ENCODE assay signal across 24 cellular contexts in genomic region chr2:199336546-199336945, GRCh38.
"Had no signal": no experiment of that assay in that cellular context is flagged by ENCODE, and none has a peak within 500 bp of the region (broad histone marks: within the 10 kb centered on the region; RNA-seq: fewer than 3 reads in every experiment).

No MANE protein-coding gene starts in this region.

- H3K27ac ChIP-seq: ascending aorta, esophagus squamous epithelium, lower lobe of right lung, neutrophil, parathyroid adenoma, sigmoid colon, thoracic aorta, upper lobe of right lung had no signal

- ATAC-seq: left colon; lower lobe of right lung; natural killer cell; stimulated activated naive B cell treated with anti-CD40 and anti-IgM and Interleukin-4, amounts not matched to agents 10 μg/mL and 1 μg/mL and 100 μg/mL, for 72 hours; T-cell; upper lobe of right lung had no signal

- H3K79me2 ChIP-seq: parathyroid adenoma had no signal

- H3K9ac ChIP-seq: parathyroid adenoma had no signal

- H3K9me3 ChIP-seq: ascending aorta, esophagus squamous epithelium, lower lobe of right lung, neutrophil, sigmoid colon, thoracic aorta, upper lobe of right lung had no signal

- H3K36me3 Mint-ChIP-seq: activated CD4-positive, alpha-beta memory T cell treated with anti-CD3 and anti-CD28 coated beads for 36 hours; stimulated activated naive B cell treated with anti-CD40 and anti-IgM and Interleukin-4, amounts not matched to agents 10 μg/mL and 1 μg/mL and 100 μg/mL, for 72 hours; T-cell had no signal

- H3K4me3 Mint-ChIP-seq: activated B cell treated with CpG ODN at 0.5 μM for 24 hours; activated CD4-positive, alpha-beta memory T cell treated with anti-CD3 and anti-CD28 coated beads for 36 hours; dendritic cell treated with granulocyte-macrophage colony-stimulating factor and Interleukin-4, amounts not matched to agents 40 ng/mL and 50 ng/mL, for 4 days; natural killer cell; stimulated activated naive B cell treated with anti-CD40 and anti-IgM and Interleukin-4, amounts not matched to agents 10 μg/mL and 1 μg/mL and 100 μg/mL, for 72 hours; T-cell had no signal

- H3K4me3 ChIP-seq: ascending aorta, esophagus squamous epithelium, lower lobe of right lung, sigmoid colon, thoracic aorta, upper lobe of right lung had no signal

- H3K4me1 Mint-ChIP-seq: activated B cell treated with CpG ODN at 0.5 μM for 24 hours; natural killer cell; stimulated activated naive B cell treated with anti-CD40 and anti-IgM and Interleukin-4, amounts not matched to agents 10 μg/mL and 1 μg/mL and 100 μg/mL, for 72 hours; T-cell had no signal

- H3K27me3 Mint-ChIP-seq: activated B cell treated with CpG ODN at 0.5 μM for 24 hours; activated CD4-positive, alpha-beta memory T cell treated with anti-CD3 and anti-CD28 coated beads for 36 hours; dendritic cell treated with granulocyte-macrophage colony-stimulating factor and Interleukin-4, amounts not matched to agents 40 ng/mL and 50 ng/mL, for 4 days; stimulated activated naive B cell treated with anti-CD40 and anti-IgM and Interleukin-4, amounts not matched to agents 10 μg/mL and 1 μg/mL and 100 μg/mL, for 72 hours had no signal

- DNase-seq: activated B cell treated with CpG ODN at 0.5 μM for 24 hours; activated CD4-positive, alpha-beta memory T cell treated with anti-CD3 and anti-CD28 coated beads for 36 hours; activated CD4-positive, alpha-beta T cell treated with anti-CD3 and anti-CD28 coated beads for 4 hours; activated effector memory CD4-positive, alpha-beta T cell treated with Interleukin-2 at 50 U/mL for 16 hours; activated naive CD4-positive, alpha-beta T cell treated with anti-CD3 and anti-CD28 coated beads, Interleukin-2, amount 50 U/mL, for 16 hours; activated T-cell treated with anti-CD3 and anti-CD28 coated beads, Interleukin-2, amount 50 U/mL, for 1 hour; effector CD8-positive, alpha-beta T cell; esophagus squamous epithelium; glutamatergic neuron; hippocampal formation; islet precursor cell; left colon; lower lobe of right lung; natural killer cell; sigmoid colon; stimulated activated naive B cell treated with anti-CD40 and anti-IgM and Interleukin-4, amounts not matched to agents 10 μg/mL and 1 μg/mL and 100 μg/mL, for 72 hours; T-cell; T-helper 9 cell; upper lobe of right lung had no signal

- H3K27ac Mint-ChIP-seq: activated B cell treated with CpG ODN at 0.5 μM for 24 hours; activated CD4-positive, alpha-beta memory T cell treated with anti-CD3 and anti-CD28 coated beads for 36 hours; dendritic cell treated with granulocyte-macrophage colony-stimulating factor and Interleukin-4, amounts not matched to agents 40 ng/mL and 50 ng/mL, for 4 days; natural killer cell; stimulated activated naive B cell treated with anti-CD40 and anti-IgM and Interleukin-4, amounts not matched to agents 10 μg/mL and 1 μg/mL and 100 μg/mL, for 72 hours; T-cell had no signal

- H3K36me3 ChIP-seq: ascending aorta, esophagus squamous epithelium, lower lobe of right lung, neutrophil, sigmoid colon, thoracic aorta, upper lobe of right lung had no signal

- H3K9me3 Mint-ChIP-seq: activated B cell treated with CpG ODN at 0.5 μM for 24 hours; activated CD4-positive, alpha-beta memory T cell treated with anti-CD3 and anti-CD28 coated beads for 36 hours; dendritic cell treated with granulocyte-macrophage colony-stimulating factor and Interleukin-4, amounts not matched to agents 40 ng/mL and 50 ng/mL, for 4 days; stimulated activated naive B cell treated with anti-CD40 and anti-IgM and Interleukin-4, amounts not matched to agents 10 μg/mL and 1 μg/mL and 100 μg/mL, for 72 hours; T-cell had no signal

- H2AFZ ChIP-seq: parathyroid adenoma had no signal

- H3K27me3 ChIP-seq: ascending aorta, esophagus squamous epithelium, neutrophil, sigmoid colon, upper lobe of right lung had no signal

- H3K4me1 ChIP-seq: ascending aorta, esophagus squamous epithelium, lower lobe of right lung, parathyroid adenoma, upper lobe of right lung had no signal
